ENCODE assay signal across 7 cellular contexts in genomic region chr17:65198653-65199382, GRCh38.
DNase-seq lines count a peak whose midpoint lies in the region; ATAC-seq, FAIRE-seq and TF ChIP-seq lines count a peak whose summit lies in the region.

No MANE protein-coding gene starts in this region.

- H3K79me2 ChIP-seq in KMS-11 (ENCODE audit: insufficient read depth, low read depth): no peaks in the 10 kb centered on the region
- H3K79me2 ChIP-seq in OCI-LY7 (ENCODE audit: insufficient read depth, low read depth, low read length): no peaks in the 10 kb centered on the region
- no peaks in the 10 kb centered on the region for H3K79me2 ChIP-seq in HepG2 (ENCODE audit: insufficient read depth, low read length)

- H3K4me3 ChIP-seq in KMS-11 (IDR thresholded peaks at IDR 0.05; ENCODE audit: insufficient read depth, low read depth, low read length) (no peak overlapping the region), OCI-LY7 (ENCODE audit: low read depth, low read length, poor library complexity, severe bottlenecking) (no peak overlapping the region), choroid plexus epithelial cell (ENCODE audit: low read depth, low read length) (no peak overlapping the region), HepG2 (replicated peaks in 1 of 3; ENCODE audit: insufficient read depth in 1 of 3, low read depth in 2 of 3, low read length in 3 of 3) (no peak overlapping the region)

- peak; percentile 60; the same call in 1 of the 2 replicates for TF ChIP-seq RAD21 in HepG2 (CRISPR knock-in tag; IDR thresholded peaks at IDR 0.05)

- H3K27ac ChIP-seq in KMS-11 (no peak overlapping the region), OCI-LY7 (ENCODE audit: low read depth, low read length, poor library complexity, severe bottlenecking) (no peak overlapping the region), HepG2 (ENCODE audit: extremely low read length, insufficient read depth, low read length) (no peak overlapping the region)

- H3K27me3 ChIP-seq in KMS-11 (ENCODE audit: insufficient read depth, low read depth): no peaks in the 10 kb centered on the region
- peaks cover 3 to 13% of the 10 kb centered on the region in 2 experiments; a peak in 4 of 5 replicates for H3K27me3 ChIP-seq in HepG2 (ENCODE audit: control insufficient read depth in 1 of 2, insufficient read depth in 2 of 2, low read length in 2 of 2)

- no peaks in the 10 kb centered on the region for H3K9me3 ChIP-seq in OCI-LY7 (ENCODE audit: low read length)
- H3K9me3 ChIP-seq in HepG2 (ENCODE audit: low read length): no peaks in the 10 kb centered on the region

- no peak overlapping the region for H3K4me2 ChIP-seq in KMS-11
- no peak overlapping the region for H3K4me2 ChIP-seq in OCI-LY7 (ENCODE audit: low read length)
- no peak overlapping the region for H3K4me2 ChIP-seq in HepG2 (ENCODE audit: low read depth, low read length)

- TF ChIP-seq EP300 in HepG2 (IDR thresholded peaks at IDR 0.05; ENCODE audit: low read depth in 2 of 2, low read length in 2 of 2): no peak
- TF ChIP-seq EP300 in HepG2 (CRISPR knock-in tag; IDR thresholded peaks at IDR 0.05; ENCODE audit: borderline replicate concordance): no peak

- CTCF ChIA-PET in OCI-LY7 (lab: Charles Lee; ENCODE audit: unreplicated experiment) (interaction anchor here (1.1 kb wide), 1 partner anchor 17 kb away, joined by 4 read pairs; no protein-coding TSS in a partner anchor), HepG2 (lab: Yijun Ruan, JAX; ENCODE audit: low intra/inter-chr PET ratio, low total read pairs) (no interaction called here)

- H2AFZ ChIP-seq in KMS-11 (ENCODE audit: low read depth) (peak overlapping the region; percentile 27; the same call in 1 of the 2 replicates), OCI-LY7 (ENCODE audit: low read length) (peak overlapping the region; percentile 35; the same call in 1 of the 2 replicates), HepG2 (ENCODE audit: low read length) (no peak overlapping the region)

- in situ Hi-C loops in G401 (cut with HindIII; ENCODE audit: low sequenced_read_pairs) (no loop called here), HepG2 (cut with HindIII; ENCODE audit: extremely low pct_ligation_motif_present, low pct_unique_long_range_greater_than_20kb) (no loop called here)

- H3K36me3 ChIP-seq in KMS-11 (ENCODE audit: insufficient read depth) (no peaks in the 10 kb centered on the region), OCI-LY7 (ENCODE audit: insufficient read depth, low read length) (no peaks in the 10 kb centered on the region), HepG2 (replicated peaks in 1 of 2; ENCODE audit: control insufficient read depth in 1 of 2, insufficient read depth in 2 of 2, low read length in 2 of 2) (no peaks in the 10 kb centered on the region)

- H3K9ac ChIP-seq in KMS-11 (no peak overlapping the region), HepG2 (ENCODE audit: insufficient read depth, low read depth, low read length) (no peak overlapping the region)

- H3K9me2 ChIP-seq in OCI-LY7 (ENCODE audit: insufficient read depth, low read length): no peaks in the 10 kb centered on the region

- H4K20me1 ChIP-seq in KMS-11 (ENCODE audit: insufficient read depth) (no peaks in the 10 kb centered on the region), OCI-LY7 (ENCODE audit: insufficient read depth, low read length) (no peaks in the 10 kb centered on the region), HepG2 (ENCODE audit: insufficient read depth, low read length) (no peaks in the 10 kb centered on the region; the same call in 1 of the 2 replicates)

- peak; percentile 96 for TF ChIP-seq CTCF in KMS-11 (conservative IDR thresholded peaks at IDR 0.05; ENCODE audit: low read depth, low read length)
- peak; percentile 98 for TF ChIP-seq CTCF in OCI-LY7 (conservative IDR thresholded peaks at IDR 0.05; ENCODE audit: low read length)
- peak; percentile 66 for TF ChIP-seq CTCF in choroid plexus epithelial cell (conservative IDR thresholded peaks at IDR 0.05; ENCODE audit: low read depth, low read length)
- TF ChIP-seq CTCF in HepG2 (CRISPR knock-in tag; IDR thresholded peaks at IDR 0.05): peak; percentile 85

- 20% methylated on average over 7 of the region's 7 CpGs for WGBS in HepG2 (ENCODE audit: low lambda C conversion rate)

- ATAC-seq in HepG2 (no peak), HG02588 (IDR thresholded peaks at IDR 0.05; ENCODE audit: unreplicated experiment) (no peak)

- TF ChIP-seq POLR2A in HepG2 (IDR thresholded peaks at IDR 0.05; ENCODE audit: insufficient read depth in 1 of 2, low read depth in 2 of 2, low read length in 2 of 2): no peak

- DNase-seq in G401 (ENCODE audit: low spot score): peak; percentile 83
- DNase-seq in OCI-LY7 (ENCODE audit: low spot score): peak; percentile 81
- peak; percentile 82 for DNase-seq in choroid plexus epithelial cell (ENCODE audit: low read depth)
- peak; percentile 47 for DNase-seq in HepG2 (ENCODE audit: low spot score)
- peak; percentile 80 for DNase-seq in urothelium cell line (ENCODE audit: low spot score)

- peak; percentile 77 for FAIRE-seq in HepG2 (lab: Jason Lieb, UNC)
- FAIRE-seq in urothelium cell line (lab: Jason Lieb, UNC): peak; percentile 94

- H3K4me1 ChIP-seq in KMS-11 (ENCODE audit: low read depth, poor library complexity, severe bottlenecking) (peaks cover 3% of the 10 kb centered on the region), OCI-LY7 (ENCODE audit: insufficient read depth, low read length, poor library complexity, severe bottlenecking) (peaks cover 20% of the 10 kb centered on the region), HepG2 (ENCODE audit: insufficient read depth, low read length) (peaks cover 18% of the 10 kb centered on the region)

- intact Hi-C loops in OCI-LY7 (cut with micrococcal nuclease; ENCODE audit: unreplicated experiment): loop anchor here (1.0 to 10.0 kb wide), 5 partner anchors 62 to 424 kb away; partner anchors contain the start of gene RGS9
- intact Hi-C loops in HepG2 (cut with micrococcal nuclease; ENCODE audit: unreplicated experiment): no loop called here

- POLR2A ChIA-PET in OCI-LY7 (lab: Charles Lee) (interaction anchor here (0.6 kb wide), 1 partner anchor 124 kb away, joined by 5 read pairs; no protein-coding TSS in a partner anchor), HepG2 (lab: Yijun Ruan, JAX) (no interaction called here)

- no TSS peak for BruUV-seq in OCI-LY7 (replicated peaks; lab: Mats Ljungman, UMichigan)
- no TSS peak for BruUV-seq in HepG2 (replicated peaks; lab: Mats Ljungman, UMichigan)

TF ChIP-seq in HepG2, 621 proteins besides CTCF, POLR2A, EP300 and RAD21:
- no peak for TF ChIP-seq LBX2 (CRISPR knock-in tag; IDR thresholded peaks at IDR 0.05; ENCODE audit: borderline replicate concordance)
- TF ChIP-seq MIXL1 (CRISPR knock-in tag; IDR thresholded peaks at IDR 0.05): peak; percentile 29; the same call in 1 of the 2 replicates
- TF ChIP-seq MAFF (IDR thresholded peaks at IDR 0.05; ENCODE audit: low read depth, low read length): peak; percentile 21; the same call in 1 of the 2 replicates
- peak in 1 of 2 experiments; percentile 55; a peak in 1 of 4 replicates for TF ChIP-seq MAFK (conservative IDR thresholded peaks at IDR 0.05 in 1 of 2, IDR thresholded peaks at IDR 0.05 in 1 of 2; ENCODE audit: low read length in 2 of 2)
- peak; percentile 38; the same call in 1 of the 2 replicates for TF ChIP-seq MEIS1 (CRISPR knock-in tag; IDR thresholded peaks at IDR 0.05; ENCODE audit: borderline replicate concordance)
- peak; percentile 39; the same call in 1 of the 2 replicates for TF ChIP-seq ARID3A (IDR thresholded peaks at IDR 0.05; ENCODE audit: low read depth, low read length)
- peak; percentile 98 for TF ChIP-seq ZNF740 (CRISPR knock-in tag; IDR thresholded peaks at IDR 0.05)
- TF ChIP-seq ZFP41 (CRISPR knock-in tag; IDR thresholded peaks at IDR 0.05; ENCODE audit: borderline replicate concordance): no peak
- TF ChIP-seq IRF9 (CRISPR knock-in tag; IDR thresholded peaks at IDR 0.05; ENCODE audit: borderline replicate concordance): no peak
- TF ChIP-seq SMC3 (IDR thresholded peaks at IDR 0.05; ENCODE audit: low read length): peak; percentile 58
- TF ChIP-seq STAG1 (CRISPR knock-in tag; IDR thresholded peaks at IDR 0.05): peak; percentile 86
